22 cellular contexts compared by ENCODE assay signal in the genomic region with DNA sequence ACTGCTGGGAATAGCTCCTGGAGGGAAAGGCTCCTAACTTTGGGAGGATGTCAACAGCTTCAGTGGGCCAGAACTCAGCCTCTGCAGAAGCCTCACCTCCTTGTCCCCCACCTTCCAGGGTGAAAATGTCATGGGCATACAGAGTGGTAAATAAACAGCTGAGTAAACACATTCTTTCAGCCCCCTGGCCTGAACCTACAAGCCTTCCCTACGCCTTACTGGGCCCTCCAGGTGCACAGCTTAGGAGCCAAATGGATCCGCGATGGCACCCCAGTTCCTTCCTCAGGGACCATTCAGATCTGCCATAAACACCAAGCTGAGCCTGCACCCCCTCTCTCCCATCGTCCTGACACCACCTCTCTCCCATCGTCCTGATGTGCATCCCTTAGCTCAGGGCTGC.
DNase-seq lines count a peak whose midpoint lies in the region; ATAC-seq and TF ChIP-seq lines count a peak whose summit lies in the region.
"Had no signal": no experiment of that assay in that cellular context is flagged by ENCODE, and none has a peak within 500 bp of the region (broad histone marks: within the 10 kb centered on the region; RNA-seq: fewer than 3 reads in every experiment).

No MANE protein-coding gene starts in this region.

- no peaks in the 10 kb centered on the region for H3K4me1 Mint-ChIP-seq in CD8-positive, alpha-beta T cell (ENCODE audit: low read depth)
- H3K4me1 Mint-ChIP-seq in stimulated activated effector memory CD8-positive, alpha-beta T cell treated with anti-CD3 and anti-CD28 coated beads, Interleukin-12 subunit alpha, Interleukin-12 subunit beta, amount 100 ng/mL, for 72 hours: peaks cover 6% of the 10 kb centered on the region

- POLR2A ChIA-PET in CD8-positive, alpha-beta T cell (lab: Charles Lee): no interaction called here

- WGBS in esophagus muscularis mucosa: 77% methylated on average over 5 of the region's 5 CpGs

- CTCF ChIA-PET in CD8-positive, alpha-beta T cell (lab: Charles Lee): interaction anchor here (1.2 to 7.7 kb wide), 5 partner anchors 138 to 537 kb away, joined by 3 to 119 read pairs (median 3); no protein-coding TSS in a partner anchor

- H3K4me3 Mint-ChIP-seq in CD8-positive, alpha-beta T cell: no peak overlapping the region
- H3K4me3 Mint-ChIP-seq in stimulated activated effector memory CD8-positive, alpha-beta T cell treated with anti-CD3 and anti-CD28 coated beads, Interleukin-12 subunit alpha, Interleukin-12 subunit beta, amount 100 ng/mL, for 72 hours: no peak overlapping the region
- H3K4me3 Mint-ChIP-seq: CD14-positive monocyte; CD4-positive, alpha-beta memory T cell had no signal

- no peaks in the 10 kb centered on the region for H3K9me3 Mint-ChIP-seq in CD8-positive, alpha-beta T cell
- H3K9me3 Mint-ChIP-seq in stimulated activated effector memory CD8-positive, alpha-beta T cell treated with anti-CD3 and anti-CD28 coated beads, Interleukin-12 subunit alpha, Interleukin-12 subunit beta, amount 100 ng/mL, for 72 hours: no peaks in the 10 kb centered on the region
- H3K9me3 Mint-ChIP-seq: CD14-positive monocyte; CD4-positive, alpha-beta memory T cell had no signal

- peaks cover 0 to 7% of the 10 kb centered on the region in 2 donors for H3K4me1 ChIP-seq in right atrium auricular region
- H3K4me1 ChIP-seq in esophagus muscularis mucosa: peaks cover 0 to 17% (median 13%) of the 10 kb centered on the region in 4 donors
- no peaks in the 10 kb centered on the region for H3K4me1 ChIP-seq in CD8-positive, alpha-beta T cell (ENCODE audit: insufficient read depth, low read length)

- peaks cover 3% of the 10 kb centered on the region for H3K27me3 Mint-ChIP-seq in CD8-positive, alpha-beta T cell (ENCODE audit: low read depth)

- no peak overlapping the region for H3K27ac Mint-ChIP-seq in CD8-positive, alpha-beta T cell
- no peak overlapping the region for H3K27ac Mint-ChIP-seq in stimulated activated effector memory CD8-positive, alpha-beta T cell treated with anti-CD3 and anti-CD28 coated beads, Interleukin-12 subunit alpha, Interleukin-12 subunit beta, amount 100 ng/mL, for 72 hours
- H3K27ac Mint-ChIP-seq: CD4-positive, alpha-beta memory T cell had no signal

- no peaks in the 10 kb centered on the region for H3K36me3 ChIP-seq in right atrium auricular region
- no peaks in the 10 kb centered on the region for H3K36me3 ChIP-seq in esophagus muscularis mucosa
- H3K36me3 ChIP-seq in CD8-positive, alpha-beta T cell (ENCODE audit: insufficient read depth, low read length): no peaks in the 10 kb centered on the region
- H3K36me3 ChIP-seq: BLaER1, HAP-1 had no signal

- H3K27ac ChIP-seq in right atrium auricular region: no peak overlapping the region
- H3K27ac ChIP-seq in esophagus muscularis mucosa (replicated peaks in 1 of 4): no peak overlapping the region
- H3K27ac ChIP-seq in CD8-positive, alpha-beta T cell (ENCODE audit: low read depth, low read length): no peak overlapping the region
- H3K27ac ChIP-seq: 22Rv1, BLaER1, GM23248, HL-60 had no signal

- H3K27me3 ChIP-seq in right atrium auricular region: no peaks in the 10 kb centered on the region
- no peaks in the 10 kb centered on the region for H3K27me3 ChIP-seq in esophagus muscularis mucosa
- no peaks in the 10 kb centered on the region for H3K27me3 ChIP-seq in CD8-positive, alpha-beta T cell (ENCODE audit: insufficient read depth, low read length)
- H3K27me3 ChIP-seq: BLaER1 had no signal

- TF ChIP-seq CTCF in right atrium auricular region (IDR thresholded peaks at IDR 0.05) (no peak), esophagus muscularis mucosa (IDR thresholded peaks at IDR 0.05) (no peak)
- no peak for TF ChIP-seq CTCF in CD8-positive, alpha-beta T cell (IDR thresholded peaks at IDR 0.05)

- H3K4me3 ChIP-seq in right atrium auricular region (no peak overlapping the region), esophagus muscularis mucosa (no peak overlapping the region)
- H3K4me3 ChIP-seq in CD8-positive, alpha-beta T cell (ENCODE audit: low read depth, low read length): no peak overlapping the region
- H3K4me3 ChIP-seq: BLaER1, GM12878, GM23248, HAP-1 had no signal

- no peaks in the 10 kb centered on the region for H3K9me3 ChIP-seq in right atrium auricular region
- H3K9me3 ChIP-seq in esophagus muscularis mucosa: no peaks in the 10 kb centered on the region
- no peaks in the 10 kb centered on the region for H3K9me3 ChIP-seq in CD8-positive, alpha-beta T cell (ENCODE audit: low read length)
- H3K9me3 ChIP-seq: BLaER1, HAP-1 had no signal

- DNase-seq in right atrium auricular region (ENCODE audit: low spot score) (peak; percentile 42), left ventricle myocardium superior (no peak), esophagus muscularis mucosa (ENCODE audit: extremely low spot score) (peak; percentile 37), posterior vena cava (ENCODE audit: low spot score) (peak; percentile 62)
- DNase-seq in CD8-positive, alpha-beta T cell: no peak
- no peak for DNase-seq in stimulated activated effector memory CD8-positive, alpha-beta T cell treated with anti-CD3 and anti-CD28 coated beads, Interleukin-12 subunit alpha, Interleukin-12 subunit beta, amount 100 ng/mL, for 72 hours (ENCODE audit: low spot score in 2 of 2)
- DNase-seq: Calu3; CD4-positive, alpha-beta memory T cell; DMS 273 treated with DMSO at 0.1 percent for 48 hours; DMS53; DND-41; EL; GM23248; IMR-90; KBM-7 had no signal

- no peak for TF ChIP-seq POLR2A in esophagus muscularis mucosa (IDR thresholded peaks at IDR 0.05; ENCODE audit: low read depth)

- no peaks in the 10 kb centered on the region for H3K36me3 Mint-ChIP-seq in CD8-positive, alpha-beta T cell
- no peaks in the 10 kb centered on the region for H3K36me3 Mint-ChIP-seq in stimulated activated effector memory CD8-positive, alpha-beta T cell treated with anti-CD3 and anti-CD28 coated beads, Interleukin-12 subunit alpha, Interleukin-12 subunit beta, amount 100 ng/mL, for 72 hours
- H3K36me3 Mint-ChIP-seq: CD14-positive monocyte; CD4-positive, alpha-beta memory T cell had no signal

- intact Hi-C loops in left ventricle myocardium superior (cut with micrococcal nuclease): no loop called here
- intact Hi-C loops in esophagus muscularis mucosa (cut with DNase I): loop anchor here (5.0 kb wide), 1 partner anchor 120 kb away; no protein-coding TSS in a partner anchor
- intact Hi-C loops in posterior vena cava (cut with DNase I): loop anchor here in 1 of 2 donors (10.0 kb wide), 1 partner anchor 553 kb away; no protein-coding TSS in a partner anchor
- intact Hi-C loops in CD8-positive, alpha-beta T cell (cut with DNase I, micrococcal nuclease): loop anchor here in 1 of 2 experiments (5.0 kb wide), 1 partner anchor 535 kb away; no protein-coding TSS in a partner anchor

- no peak for TF ChIP-seq EP300 in esophagus muscularis mucosa (IDR thresholded peaks at IDR 0.05)

- ATAC-seq in left ventricle myocardium superior: no peak
- no peak for ATAC-seq in CD8-positive, alpha-beta T cell
- no peak for ATAC-seq in GM18498 (IDR thresholded peaks at IDR 0.05; ENCODE audit: unreplicated experiment)
- ATAC-seq in stimulated activated effector memory CD8-positive, alpha-beta T cell treated with anti-CD3 and anti-CD28 coated beads, Interleukin-12 subunit alpha, Interleukin-12 subunit beta, amount 100 ng/mL, for 72 hours: no peak
- ATAC-seq: GM12878 had no signal

Comparison
In these comparisons a context has a peak if more than half of its experiments do, and no peak if none do; other contexts are left out.
1. DNase-seq: peak in right atrium auricular region (single experiment), esophagus muscularis mucosa (single experiment) and posterior vena cava (single experiment); none in left ventricle myocardium superior (single experiment), CD8-positive, alpha-beta T cell (0 of 7) and stimulated activated effector memory CD8-positive, alpha-beta T cell treated with anti-CD3 and anti-CD28 coated beads, Interleukin-12 subunit alpha, Interleukin-12 subunit beta, amount 100 ng/mL, for 72 hours (0 of 2).